2 cellular contexts compared by ENCODE assay signal in the genomic region with DNA sequence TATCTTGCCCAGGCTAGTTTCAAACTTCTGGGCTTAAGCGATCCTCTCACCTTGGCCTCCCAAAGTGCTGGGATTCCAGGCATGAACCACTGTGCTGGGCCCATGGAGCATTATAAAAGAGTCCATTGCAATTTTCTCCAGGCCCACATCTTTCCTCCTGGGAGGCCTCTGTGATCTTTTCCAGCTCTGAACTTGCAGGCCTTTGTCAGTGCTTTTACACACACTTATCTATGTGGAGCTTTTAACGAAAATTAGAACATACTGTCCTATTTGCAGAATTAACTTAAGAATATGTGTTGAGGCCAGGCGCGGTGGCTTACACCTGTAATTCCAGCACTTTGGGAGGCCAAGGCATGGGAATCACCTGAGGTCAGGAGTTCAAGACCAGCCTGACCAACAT.
TF ChIP-seq lines count a peak whose summit lies in the region.

No MANE protein-coding gene starts in this region.

TF ChIP-seq in HEK293, 187 proteins besides CTCF, POLR2A, EP300 and RAD21:
- TF ChIP-seq ZNF239 (tag by site-specific recombination; IDR thresholded peaks at IDR 0.05), result 0 out of 2 replicates have a peak, but pooled peaks have one; percentile 52
- no peak for TF ChIP-seq ZNF837 (tag by site-specific recombination; IDR thresholded peaks at IDR 0.05)

TF ChIP-seq in K562, 482 proteins besides CTCF, POLR2A, EP300 and RAD21:
- TF ChIP-seq ZNF121 (CRISPR knock-in tag; conservative IDR thresholded peaks at IDR 0.05) (0 out of 2 replicates have a peak, but pooled peaks have one; percentile 30), ZNF239 (CRISPR knock-in tag; IDR thresholded peaks at IDR 0.05) (peak; percentile 85), FOXM1 (IDR thresholded peaks at IDR 0.05; ENCODE audit: low read depth) (no peak), FOXM1 (CRISPR knock-in tag; IDR thresholded peaks at IDR 0.05; ENCODE audit: low read depth) (no peak)
